35 cellular contexts compared by ENCODE assay signal in the genomic region with DNA sequence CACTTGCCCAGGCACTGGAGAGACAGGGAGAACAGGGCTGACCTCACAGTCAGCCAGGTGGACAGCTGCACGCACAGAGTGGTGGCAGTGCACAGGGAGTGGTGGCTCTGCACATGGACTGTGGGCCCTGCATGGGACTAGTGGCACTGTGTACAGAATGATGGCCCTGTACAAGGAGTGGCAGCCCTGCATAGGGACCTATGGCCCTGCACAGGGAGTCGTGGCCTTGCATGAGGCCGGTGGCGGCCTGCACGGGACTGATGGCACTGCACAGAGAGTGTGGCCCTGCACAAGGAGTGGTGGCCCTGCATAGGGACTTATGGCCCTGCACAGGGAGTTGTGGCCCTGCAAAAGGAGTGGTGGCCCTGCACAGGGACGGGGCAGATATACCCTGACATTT. TPM values are rescaled to one million over a fixed set of nuclear protein-coding genes. Genes with fewer than 3 reads are reported as not detected.
"Had no signal": no experiment of that assay in that cellular context is flagged by ENCODE, and none has a peak within 500 bp of the region (broad histone marks: within the 10 kb centered on the region; RNA-seq: fewer than 3 reads in every experiment).

No MANE protein-coding gene starts in this region.

- H3K4me1 Mint-ChIP-seq: brain had no signal

- H3K4me3 ChIP-seq: adrenal gland, MG63, Peyer's patch, SJSA1 had no signal

- DNase-seq: activated CD4-positive, alpha-beta memory T cell treated with anti-CD3 and anti-CD28 coated beads for 36 hours; activated CD4-positive, alpha-beta T cell treated with anti-CD3 and anti-CD28 coated beads, Interleukin-2, amount 50 U/mL, for 1 hour; activated CD8-positive, alpha-beta memory T cell treated with anti-CD3 and anti-CD28 coated beads, Interleukin-2, amount 50 U/mL, for 4 hours; activated gamma-delta T cell; activated naive CD4-positive, alpha-beta T cell treated with Interleukin-2 at 50 U/mL for 16 hours; activated T-cell treated with anti-CD3 and anti-CD28 coated beads for 4 hours; activated T-cell treated with anti-CD3 and anti-CD28 coated beads, Interleukin-2, amount 50 U/mL, for 4 hours; adrenal gland; caudate nucleus; Kasumi-1; KG1; MG63; NCI-H1048; NCI-H1105 treated with DMSO at 0.1 percent for 48 hours; NCI-H1436 treated with DMSO at 0.1 percent for 48 hours; NCI-H1694 treated with DMSO at 0.1 percent for 48 hours; NCI-H2029; NCI-H345; NCI-H524 treated with DMSO at 0.1 percent for 48 hours; NCI-H748 treated with DMSO at 0.1 percent for 48 hours; NK-92 treated with Interleukin-12 subunit alpha and Interleukin-12 subunit beta, amount 100 ng/mL, for 24 hours; PC-3; Peyer's patch; RPMI8226; SHP77 treated with DMSO at 0.1 percent for 48 hours; SK-N-SH had no signal

- H3K4me2 ChIP-seq: SK-N-SH had no signal

- FAIRE-seq: bronchial epithelial cell, TTC549 had no signal

- H3K9me3 Mint-ChIP-seq: activated CD4-positive, alpha-beta memory T cell treated with anti-CD3 and anti-CD28 coated beads for 36 hours; activated naive CD4-positive, alpha-beta T cell treated with anti-CD3 and anti-CD28 coated beads, Interleukin-2, amount 50 U/mL, for 72 hours; activated T-cell treated with anti-CD3 and anti-CD28 coated beads, Interleukin-2, amount 50 U/mL, for 4 hours; activated T-helper 1 cell treated with anti-CD3 and anti-CD28 coated beads, Interleukin-12 subunit alpha, Interleukin-12 subunit beta, Interleukin-2, Interleukin-4 antibody, amounts not matched to agents 30 ng/mL and 10 ng/mL and 1 ng/mL, durations not matched to agents 14 hours and 24 hours and 36 hours; brain; T-helper 1 cell treated with Interleukin-12 subunit alpha and Interleukin-12 subunit beta and Interleukin-4 antibody, amounts not matched to agents 30 μg/mL and 1 μg/mL, for 36 hours; T-helper 2 cell treated with Interferon-gamma antibody and Interleukin-4, amounts not matched to agents 5 μg/mL and 100 μg/mL, for 36 hours had no signal

- H3K9me3 ChIP-seq: adrenal gland, MG63, Peyer's patch, SJSA1, SK-N-SH had no signal

- H3K27me3 ChIP-seq: adrenal gland, MG63, Peyer's patch, SJSA1 had no signal

- H3K9ac ChIP-seq: SK-N-SH had no signal

- H3K4me3 Mint-ChIP-seq: activated CD4-positive, alpha-beta memory T cell treated with anti-CD3 and anti-CD28 coated beads for 36 hours; activated T-cell treated with anti-CD3 and anti-CD28 coated beads, Interleukin-2, amount 50 U/mL, for 4 hours; activated T-helper 1 cell treated with anti-CD3 and anti-CD28 coated beads, Interleukin-12 subunit alpha, Interleukin-12 subunit beta, Interleukin-2, Interleukin-4 antibody, amounts not matched to agents 30 ng/mL and 10 ng/mL and 1 ng/mL, durations not matched to agents 14 hours and 24 hours and 36 hours; brain; T-helper 1 cell treated with Interleukin-12 subunit alpha and Interleukin-12 subunit beta and Interleukin-4 antibody, amounts not matched to agents 30 μg/mL and 1 μg/mL, for 36 hours; T-helper 2 cell treated with Interferon-gamma antibody and Interleukin-4, amounts not matched to agents 5 μg/mL and 100 μg/mL, for 36 hours had no signal

- H3K27ac Mint-ChIP-seq: activated CD4-positive, alpha-beta memory T cell treated with anti-CD3 and anti-CD28 coated beads for 36 hours; activated naive CD4-positive, alpha-beta T cell treated with anti-CD3 and anti-CD28 coated beads, Interleukin-2, amount 50 U/mL, for 72 hours; activated T-helper 1 cell treated with anti-CD3 and anti-CD28 coated beads, Interleukin-12 subunit alpha, Interleukin-12 subunit beta, Interleukin-2, Interleukin-4 antibody, amounts not matched to agents 30 ng/mL and 10 ng/mL and 1 ng/mL, durations not matched to agents 14 hours and 24 hours and 36 hours; brain; T-helper 1 cell treated with Interleukin-12 subunit alpha and Interleukin-12 subunit beta and Interleukin-4 antibody, amounts not matched to agents 30 μg/mL and 1 μg/mL, for 36 hours; T-helper 2 cell treated with Interferon-gamma antibody and Interleukin-4, amounts not matched to agents 5 μg/mL and 100 μg/mL, for 36 hours had no signal

- H3K36me3 Mint-ChIP-seq: activated CD4-positive, alpha-beta memory T cell treated with anti-CD3 and anti-CD28 coated beads for 36 hours; activated naive CD4-positive, alpha-beta T cell treated with anti-CD3 and anti-CD28 coated beads, Interleukin-2, amount 50 U/mL, for 72 hours; brain had no signal

- H3K4me1 ChIP-seq: adrenal gland, Peyer's patch, SJSA1 had no signal

- H3K36me3 ChIP-seq: adrenal gland, MG63, Peyer's patch, SJSA1 had no signal

- ATAC-seq: PC-3 had no signal

- H3K27ac ChIP-seq: adrenal gland, Peyer's patch, SJSA1 had no signal

RNA-seq across cellular contexts. Expression of gene C1QL2, which starts 46.0 kb away (rescaled TPM):
- total RNA-seq: activated CD4-positive, alpha-beta memory T cell treated with anti-CD3 and anti-CD28 coated beads for 36 hours; activated naive CD4-positive, alpha-beta T cell treated with anti-CD3 and anti-CD28 coated beads, Interleukin-2, amount 50 U/mL, for 72 hours; activated T-cell treated with anti-CD3 and anti-CD28 coated beads, Interleukin-2, amount 50 U/mL, for 4 hours; activated T-helper 1 cell treated with anti-CD3 and anti-CD28 coated beads, Interleukin-12 subunit alpha, Interleukin-12 subunit beta, Interleukin-2, Interleukin-4 antibody, amounts not matched to agents 30 ng/mL and 10 ng/mL and 1 ng/mL, durations not matched to agents 14 hours and 24 hours and 36 hours; adrenal gland; bronchial epithelial cell; NCI-H460; PC-3; Peyer's patch; SJSA1 had no signal
- polyA plus RNA-seq: adrenal gland, SK-N-SH had no signal
